ENCODE assay signal across 2 cellular contexts in the genomic region with DNA sequence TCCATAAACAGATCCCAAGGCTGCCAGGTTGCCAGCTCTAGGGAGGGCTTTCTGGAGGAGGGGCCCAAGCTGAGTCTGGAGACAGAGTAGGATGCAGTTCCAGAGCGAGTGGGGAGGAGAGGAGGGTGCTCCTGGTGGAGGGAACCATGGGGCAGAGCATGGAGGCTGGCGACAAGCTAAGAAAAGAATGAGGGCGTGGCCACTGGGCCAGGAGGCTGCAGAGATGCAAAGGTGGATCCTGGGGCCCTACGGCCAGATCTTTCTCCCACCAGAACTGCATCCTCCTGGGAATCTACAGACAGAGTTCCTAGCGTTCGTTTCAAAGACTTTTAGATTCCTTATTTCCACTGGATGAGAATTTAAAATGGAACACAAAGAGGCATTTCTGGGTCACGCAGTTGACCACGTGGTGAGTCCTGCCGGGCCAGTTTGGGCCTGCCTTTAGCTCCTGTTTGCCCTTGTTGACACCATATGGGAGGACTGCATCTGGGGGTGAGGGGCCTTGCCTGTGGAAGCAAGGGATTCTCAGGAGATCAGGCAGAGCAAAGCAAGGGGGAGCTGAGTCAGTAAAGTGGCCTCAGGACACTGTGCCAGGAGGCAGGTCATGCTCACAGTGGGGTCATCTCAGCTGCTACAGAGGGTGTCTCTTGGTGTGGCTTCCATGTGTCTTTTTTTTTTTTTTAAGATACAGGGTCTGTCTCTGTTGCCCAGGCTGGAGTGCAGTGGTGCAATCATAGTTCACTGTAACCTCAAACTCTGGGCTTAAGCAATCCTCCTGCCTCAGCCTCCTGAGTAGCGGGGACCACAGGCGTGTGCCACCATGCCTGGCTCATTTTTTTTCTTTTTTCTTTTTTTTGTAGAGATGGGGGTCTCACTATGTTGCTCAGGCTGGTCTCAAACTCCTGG.
TF ChIP-seq lines count a peak whose summit lies in the region.

No MANE protein-coding gene starts in this region.

TF ChIP-seq in Ishikawa, 13 proteins besides CTCF, POLR2A, EP300 and RAD21 (continued from another document):
- TF ChIP-seq, protein P1, sequence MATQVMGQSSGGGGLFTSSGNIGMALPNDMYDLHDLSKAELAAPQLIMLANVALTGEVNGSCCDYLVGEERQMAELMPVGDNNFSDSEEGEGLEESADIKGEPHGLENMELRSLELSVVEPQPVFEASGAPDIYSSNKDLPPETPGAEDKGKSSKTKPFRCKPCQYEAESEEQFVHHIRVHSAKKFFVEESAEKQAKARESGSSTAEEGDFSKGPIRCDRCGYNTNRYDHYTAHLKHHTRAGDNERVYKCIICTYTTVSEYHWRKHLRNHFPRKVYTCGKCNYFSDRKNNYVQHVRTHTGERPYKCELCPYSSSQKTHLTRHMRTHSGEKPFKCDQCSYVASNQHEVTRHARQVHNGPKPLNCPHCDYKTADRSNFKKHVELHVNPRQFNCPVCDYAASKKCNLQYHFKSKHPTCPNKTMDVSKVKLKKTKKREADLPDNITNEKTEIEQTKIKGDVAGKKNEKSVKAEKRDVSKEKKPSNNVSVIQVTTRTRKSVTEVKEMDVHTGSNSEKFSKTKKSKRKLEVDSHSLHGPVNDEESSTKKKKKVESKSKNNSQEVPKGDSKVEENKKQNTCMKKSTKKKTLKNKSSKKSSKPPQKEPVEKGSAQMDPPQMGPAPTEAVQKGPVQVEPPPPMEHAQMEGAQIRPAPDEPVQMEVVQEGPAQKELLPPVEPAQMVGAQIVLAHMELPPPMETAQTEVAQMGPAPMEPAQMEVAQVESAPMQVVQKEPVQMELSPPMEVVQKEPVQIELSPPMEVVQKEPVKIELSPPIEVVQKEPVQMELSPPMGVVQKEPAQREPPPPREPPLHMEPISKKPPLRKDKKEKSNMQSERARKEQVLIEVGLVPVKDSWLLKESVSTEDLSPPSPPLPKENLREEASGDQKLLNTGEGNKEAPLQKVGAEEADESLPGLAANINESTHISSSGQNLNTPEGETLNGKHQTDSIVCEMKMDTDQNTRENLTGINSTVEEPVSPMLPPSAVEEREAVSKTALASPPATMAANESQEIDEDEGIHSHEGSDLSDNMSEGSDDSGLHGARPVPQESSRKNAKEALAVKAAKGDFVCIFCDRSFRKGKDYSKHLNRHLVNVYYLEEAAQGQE (IDR thresholded peaks at IDR 0.05; ENCODE audit: low read depth): no peak
- TF ChIP-seq FOXM1 (IDR thresholded peaks at IDR 0.05; ENCODE audit: borderline replicate concordance, low read depth): no peak
- TF ChIP-seq, protein P2, sequence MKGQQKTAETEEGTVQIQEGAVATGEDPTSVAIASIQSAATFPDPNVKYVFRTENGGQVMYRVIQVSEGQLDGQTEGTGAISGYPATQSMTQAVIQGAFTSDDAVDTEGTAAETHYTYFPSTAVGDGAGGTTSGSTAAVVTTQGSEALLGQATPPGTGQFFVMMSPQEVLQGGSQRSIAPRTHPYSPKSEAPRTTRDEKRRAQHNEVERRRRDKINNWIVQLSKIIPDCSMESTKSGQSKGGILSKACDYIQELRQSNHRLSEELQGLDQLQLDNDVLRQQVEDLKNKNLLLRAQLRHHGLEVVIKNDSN (IDR thresholded peaks at IDR 0.05): peak; percentile 39; the same call in 1 of the 2 replicates

TF ChIP-seq in SK-N-SH treated with all-trans-retinoic acid at 6 μM for 48 hours, 23 proteins besides CTCF, POLR2A, EP300 and RAD21 (continued from another document):
- TF ChIP-seq CREB5 (CRISPR knock-in tag; IDR thresholded peaks at IDR 0.05; ENCODE audit: low read depth) (no peak), BACH2 (CRISPR knock-in tag; IDR thresholded peaks at IDR 0.05; ENCODE audit: borderline replicate concordance) (no peak), ZFP3 (CRISPR knock-in tag; IDR thresholded peaks at IDR 0.05) (no peak), ARNTL (CRISPR knock-in tag; IDR thresholded peaks at IDR 0.05; ENCODE audit: borderline replicate concordance, low read depth) (no peak), RARB (CRISPR knock-in tag; IDR thresholded peaks at IDR 0.05) (no peak), ZNF565 (CRISPR knock-in tag; conservative IDR thresholded peaks at IDR 0.05; ENCODE audit: low read depth) (no peak), ZC3H10 (CRISPR knock-in tag; IDR thresholded peaks at IDR 0.05) (no peak), ISL1 (CRISPR knock-in tag; IDR thresholded peaks at IDR 0.05) (no peak), OSR1 (CRISPR knock-in tag; IDR thresholded peaks at IDR 0.05) (no peak), ZNF70 (CRISPR knock-in tag; IDR thresholded peaks at IDR 0.05) (no peak), ZFP30 (CRISPR knock-in tag; IDR thresholded peaks at IDR 0.05) (no peak), CSDC2 (CRISPR knock-in tag; IDR thresholded peaks at IDR 0.05) (no peak)
